In genomic region chr20:45097485-45098095, GRCh38 we compare ENCODE assay signal across 10 cellular contexts. TPM values are rescaled to one million over a fixed set of nuclear protein-coding genes. Genes with fewer than 3 reads are reported as not detected.
A peak's percentile ranks its signal among the peaks of the same experiment; 100 is the strongest.
DNase-seq lines count a peak whose midpoint lies in the region; TF ChIP-seq lines count a peak whose summit lies in the region.
"Had no signal": no experiment of that assay in that cellular context is flagged by ENCODE, and none has a peak within 500 bp of the region (broad histone marks: within the 10 kb centered on the region; RNA-seq: fewer than 3 reads in every experiment).

No MANE protein-coding gene starts in this region.

- CTCF ChIA-PET in BJ (lab: Yijun Ruan, JAX) = interaction anchor here (1.1 to 15.9 kb wide), 7 partner anchors 8 to 195 kb away, joined by 3 to 407 read pairs (median 46); no protein-coding TSS in a partner anchor

- DNase-seq in BJ (ENCODE audit: low read depth) = no peak
- peak in 3 of 5 experiments; percentile 9 to 82 (median 11) for DNase-seq in T-helper 2 cell
- DNase-seq in osteoblast (ENCODE audit: insufficient read length, low spot score, missing footprints) = peak; percentile 91
- DNase-seq in NCI-H1436 treated with DMSO at 0.1 percent for 48 hours (lab: John Stamatoyannopoulos, UW) = no peak
- DNase-seq in anterior cingulate cortex (lab: John Stamatoyannopoulos, UW) = no peak
- no peak for DNase-seq in mesenteric fat pad (ENCODE audit: low spot score)
- no peak for DNase-seq in BE2C
- DNase-seq: activated gamma-delta T cell, GF-D8 had no signal

- no peaks in the 10 kb centered on the region for H4K20me1 ChIP-seq in osteoblast (ENCODE audit: insufficient read depth, low read length)

- no peaks in the 10 kb centered on the region for H3K79me2 ChIP-seq in osteoblast (ENCODE audit: insufficient read depth, low read length)

- H3K4me1 ChIP-seq in duodenal mucosa (ENCODE audit: control insufficient read depth in 1 of 2, insufficient read depth in 2 of 2, low read length in 2 of 2) = no peaks in the 10 kb centered on the region
- H3K4me1 ChIP-seq in osteoblast (ENCODE audit: insufficient read depth, low read length) = peaks cover 12% of the 10 kb centered on the region
- H3K4me1 ChIP-seq in BE2C = no peaks in the 10 kb centered on the region

- H3K9ac ChIP-seq in duodenal mucosa (ENCODE audit: low read depth in 1 of 2, low read length in 2 of 2) = no peak overlapping the region

- no peak overlapping the region for H3K4me3 ChIP-seq in BJ (ENCODE audit: low read depth, low read length)
- H3K4me3 ChIP-seq in duodenal mucosa (ENCODE audit: low read depth in 1 of 2, low read length in 2 of 2) = peak overlapping the region; percentile 5 to 7
- H3K4me3 ChIP-seq in osteoblast (ENCODE audit: insufficient read depth, low read length) = no peak overlapping the region
- H3K4me3 ChIP-seq in BE2C (ENCODE audit: low read depth, low read length) = no peak overlapping the region

- H3K36me3 ChIP-seq in BJ (ENCODE audit: control insufficient read depth, insufficient read depth, low read length) (no peaks in the 10 kb centered on the region), duodenal mucosa (ENCODE audit: control insufficient read depth in 1 of 2, insufficient read depth in 2 of 2, low read length in 2 of 2) (no peaks in the 10 kb centered on the region), osteoblast (ENCODE audit: insufficient read depth, low read length) (no peaks in the 10 kb centered on the region), BE2C (no peaks in the 10 kb centered on the region)

- H3K27ac ChIP-seq in duodenal mucosa (ENCODE audit: low read depth, low read length) (no peak overlapping the region), osteoblast (ENCODE audit: low read depth, low read length) (no peak overlapping the region)

- H3K27me3 ChIP-seq in BJ (ENCODE audit: control insufficient read depth, insufficient read depth, low read length) (peaks cover 2% of the 10 kb centered on the region; the same call in 1 of the 2 replicates), duodenal mucosa (ENCODE audit: control insufficient read depth in 1 of 2, insufficient read depth in 2 of 2, low read length in 2 of 2) (peaks cover 32 to 49% of the 10 kb centered on the region in 2 donors), osteoblast (ENCODE audit: insufficient read depth, low read length) (no peaks in the 10 kb centered on the region), BE2C (no peaks in the 10 kb centered on the region)

- H3K9me3 ChIP-seq in duodenal mucosa (ENCODE audit: control insufficient read depth in 1 of 2, low read length in 2 of 2) (no peaks in the 10 kb centered on the region), osteoblast (ENCODE audit: low read depth, low read length) (no peaks in the 10 kb centered on the region), BE2C (no peaks in the 10 kb centered on the region)

- TF ChIP-seq CTCF in BJ (IDR thresholded peaks at IDR 0.05; ENCODE audit: insufficient read depth, low read depth, low read length) (peak; percentile 19; the same call in 1 of the 2 replicates), osteoblast (IDR thresholded peaks at IDR 0.05; ENCODE audit: extremely low read depth, low read depth, low read length) (no peak), BE2C (IDR thresholded peaks at IDR 0.05; ENCODE audit: low read depth, low read length) (no peak)

- no peak overlapping the region for H3K4me2 ChIP-seq in osteoblast (ENCODE audit: insufficient read depth, low read length)

- POLR2A ChIA-PET in BJ (lab: Charles Lee) = no interaction called here

- no peak overlapping the region for H2AFZ ChIP-seq in osteoblast (ENCODE audit: low read length)

RNA-seq across cellular contexts. Expression of gene KCNS1, which starts 3.3 kb away (rescaled TPM):
- polyA plus RNA-seq in BJ (2011; rRNA removed) = 0.64 and 0.74 TPM in 2 replicates
- 0.51 and 0.71 TPM in 2 replicates for polyA minus RNA-seq in BJ (2011; rRNA and poly(A)+ RNA removed)
- total RNA-seq in osteoblast = 0.59 and 1.1 TPM in 2 replicates
- total RNA-seq in mesenteric fat pad = not detected
- 0.23 TPM for polyA plus RNA-seq in BE2C (2012; ENCODE audit: insufficient read depth, insufficient read length, low read depth)

RNA-seq across cellular contexts. Expression of gene WFDC5, which starts 17.4 kb away (rescaled TPM):
- polyA plus RNA-seq in BJ (2011; rRNA removed) = not detected in 2 replicates
- polyA minus RNA-seq in BJ (2011; rRNA and poly(A)+ RNA removed) = not detected in 2 replicates
- not detected in 2 replicates for total RNA-seq in osteoblast
- total RNA-seq in mesenteric fat pad = not detected
- polyA plus RNA-seq in BE2C (2012; ENCODE audit: insufficient read depth, insufficient read length, low read depth) = not detected

RNA-seq across cellular contexts. Expression of gene WFDC12, which starts 26.7 kb away (rescaled TPM):
- polyA plus RNA-seq in BJ (2011; rRNA removed) = not detected in 2 replicates
- polyA minus RNA-seq in BJ (2011; rRNA and poly(A)+ RNA removed) = not detected in 2 replicates
- total RNA-seq in osteoblast (not detected in 2 replicates), mesenteric fat pad (not detected)
- polyA plus RNA-seq in BE2C (2012; ENCODE audit: insufficient read depth, insufficient read length, low read depth) = not detected

Comparison
In these comparisons a context has a peak if more than half of its experiments do, and no peak if none do; other contexts are left out.
1. DNase-seq: peak in T-helper 2 cell (3 of 5) and osteoblast (single experiment); none in BJ (single experiment), NCI-H1436 treated with DMSO at 0.1 percent for 48 hours (single experiment), anterior cingulate cortex (0 of 58), mesenteric fat pad (single experiment) and BE2C (single experiment).
2. H3K4me3 ChIP-seq: peak in duodenal mucosa (2 of 2); none in BJ (single experiment), osteoblast (single experiment) and BE2C (single experiment).